Comparison of ENCODE assay signal across 8 cellular contexts in genomic region chr2:120441744-120442471, GRCh38.
DNase-seq lines count a peak whose midpoint lies in the region; ATAC-seq and TF ChIP-seq lines count a peak whose summit lies in the region.

No MANE protein-coding gene starts in this region.

- H3K27ac Mint-ChIP-seq in activated naive CD8-positive, alpha-beta T cell treated with anti-CD3 and anti-CD28 coated beads for 36 hours = no peak overlapping the region

- H3K4me1 Mint-ChIP-seq in activated naive CD8-positive, alpha-beta T cell treated with anti-CD3 and anti-CD28 coated beads for 36 hours = peaks cover 2% of the 10 kb centered on the region

- 8% methylated on average over 41 of the region's 41 CpGs for WGBS in right cardiac atrium
- WGBS in psoas muscle, 3 donors = 5 to 6% (median 5%) methylated on average over 41 of the region's 41 CpGs

- H3K36me3 Mint-ChIP-seq in activated naive CD8-positive, alpha-beta T cell treated with anti-CD3 and anti-CD28 coated beads for 36 hours = no peaks in the 10 kb centered on the region

- TF ChIP-seq CTCF in LNCaP clone FGC (IDR thresholded peaks at IDR 0.05; ENCODE audit: control insufficient read depth, extremely low read depth, insufficient read depth) (peak; percentile 34; the same call in 1 of the 2 replicates), psoas muscle (IDR thresholded peaks at IDR 0.05) (no peak)

- no peaks in the 10 kb centered on the region for H3K9me3 Mint-ChIP-seq in activated naive CD8-positive, alpha-beta T cell treated with anti-CD3 and anti-CD28 coated beads for 36 hours

- peaks cover 42% of the 10 kb centered on the region for H3K27me3 Mint-ChIP-seq in activated naive CD8-positive, alpha-beta T cell treated with anti-CD3 and anti-CD28 coated beads for 36 hours

- ATAC-seq in right cardiac atrium = peak; percentile 68 to 79
- peak; percentile 46 to 77 (median 56) for ATAC-seq in psoas muscle
- ATAC-seq in HG02678 (IDR thresholded peaks at IDR 0.05; ENCODE audit: unreplicated experiment) = no peak
- ATAC-seq in GM19455 (IDR thresholded peaks at IDR 0.05; ENCODE audit: unreplicated experiment) = no peak

- H3K36me3 ChIP-seq in psoas muscle (ENCODE audit: insufficient read depth in 1 of 2, low read depth in 1 of 2) = no peaks in the 10 kb centered on the region

- DNase-seq in LNCaP clone FGC (ENCODE audit: low read depth) = no peak
- DNase-seq in activated naive CD8-positive, alpha-beta T cell treated with anti-CD3 and anti-CD28 coated beads for 36 hours = peak; percentile 14
- DNase-seq in right cardiac atrium = peak; percentile 66 to 83 (median 83)
- no peak for DNase-seq in psoas muscle
- no peak for DNase-seq in MV-4-11 (lab: John Stamatoyannopoulos, UW)
- DNase-seq in NCI-H1694 (lab: John Stamatoyannopoulos, UW) = no peak

- H3K9me3 ChIP-seq in right cardiac atrium (ENCODE audit: control insufficient read depth, low read length) (no peaks in the 10 kb centered on the region), psoas muscle (no peaks in the 10 kb centered on the region)

- no peak overlapping the region for H3K27ac ChIP-seq in right cardiac atrium (ENCODE audit: low read length)
- no peak overlapping the region for H3K27ac ChIP-seq in psoas muscle

- H3K4me3 ChIP-seq in LNCaP clone FGC (ENCODE audit: low read depth, low read length) (peak overlapping the region; percentile 38), right cardiac atrium (ENCODE audit: low read length) (peak overlapping the region; percentile 40), psoas muscle (peak overlapping the region; percentile 59)

- H3K4me3 Mint-ChIP-seq in activated naive CD8-positive, alpha-beta T cell treated with anti-CD3 and anti-CD28 coated beads for 36 hours = peak overlapping the region; percentile 58

- intact Hi-C loops in right cardiac atrium (cut with DNase I) (no loop called here), psoas muscle (cut with DNase I) (no loop called here)

- H3K27me3 ChIP-seq in right cardiac atrium (ENCODE audit: control insufficient read depth, insufficient read depth) (no peaks in the 10 kb centered on the region), psoas muscle (ENCODE audit: insufficient read depth in 3 of 3, low read length in 2 of 3) (peaks cover 0 to 19% (median 5%) of the 10 kb centered on the region in 3 donors)

- no peaks in the 10 kb centered on the region for H3K4me1 ChIP-seq in right cardiac atrium (ENCODE audit: control insufficient read depth, insufficient read depth, low read length)
- H3K4me1 ChIP-seq in psoas muscle = peaks cover 3% of the 10 kb centered on the region

Comparison
In these comparisons a context has a peak if more than half of its experiments do, and no peak if none do; other contexts are left out.
1. DNase-seq: peak in activated naive CD8-positive, alpha-beta T cell treated with anti-CD3 and anti-CD28 coated beads for 36 hours (single experiment) and right cardiac atrium (3 of 3); none in LNCaP clone FGC (single experiment), psoas muscle (0 of 2), MV-4-11 (single experiment) and NCI-H1694 (single experiment).
2. ATAC-seq: peak in right cardiac atrium (2 of 2) and psoas muscle (4 of 4); none in HG02678 (single experiment) and GM19455 (single experiment).
3. Peak in every context shown above with its lines, with median percentiles within 50 percentile points of each other: H3K4me3 ChIP-seq.